19 cellular contexts compared by ENCODE assay signal in genomic region chr1:216841165-216841564, GRCh38.
"Had no signal": no experiment of that assay in that cellular context is flagged by ENCODE, and none has a peak within 500 bp of the region (broad histone marks: within the 10 kb centered on the region; RNA-seq: fewer than 3 reads in every experiment).

No MANE protein-coding gene starts in this region.

- H3K9me3 ChIP-seq: esophagus muscularis mucosa, gastrocnemius medialis, heart right ventricle, left lung, lower lobe of right lung, mucosa of descending colon had no signal

- DNase-seq: dermis blood vessel endothelial cell; dorsolateral prefrontal cortex; effector CD4-positive, alpha-beta T cell; effector memory CD4-positive, alpha-beta T cell; foreskin melanocyte; gastrocnemius medialis; glutamatergic neuron; head of caudate nucleus; heart right ventricle; hippocampal formation; left cardiac atrium; left lung; left ventricle myocardium superior; lower lobe of right lung; mesenchymal stem cell; mucosa of descending colon; naive B cell had no signal

- H3K27me3 ChIP-seq: dorsolateral prefrontal cortex, esophagus muscularis mucosa, gastrocnemius medialis, heart right ventricle, left lung had no signal

- H3K4me1 ChIP-seq: esophagus muscularis mucosa, gastrocnemius medialis, heart right ventricle, left lung, lower lobe of right lung had no signal

- H3K4me3 ChIP-seq: coronary artery, dorsolateral prefrontal cortex, esophagus muscularis mucosa, gastrocnemius medialis, heart right ventricle, left lung, lower lobe of right lung, mucosa of descending colon had no signal

- H3K36me3 ChIP-seq: esophagus muscularis mucosa, gastrocnemius medialis, heart right ventricle, left lung, lower lobe of right lung had no signal

- ATAC-seq: gastrocnemius medialis, heart right ventricle, left cardiac atrium, left lung, left ventricle myocardium superior, lower lobe of right lung, mucosa of descending colon had no signal

- H3K27ac ChIP-seq: coronary artery, dorsolateral prefrontal cortex, esophagus muscularis mucosa, gastrocnemius medialis, heart right ventricle, left lung, lower lobe of right lung had no signal
